20 cellular contexts compared by ENCODE assay signal in genomic region chr1:230368363-230368762, GRCh38. TPM values are rescaled to one million over a fixed set of nuclear protein-coding genes. Genes with fewer than 3 reads are reported as not detected.
"Had no signal": no experiment of that assay in that cellular context is flagged by ENCODE, and none has a peak within 500 bp of the region (broad histone marks: within the 10 kb centered on the region; RNA-seq: fewer than 3 reads in every experiment).

No MANE protein-coding gene starts in this region.

- H3K9me3 Mint-ChIP-seq: activated B cell treated with CpG ODN at 0.5 μM for 24 hours; activated CD4-positive, alpha-beta memory T cell treated with anti-CD3 and anti-CD28 coated beads for 36 hours; activated naive CD8-positive, alpha-beta T cell treated with anti-CD3 and anti-CD28 coated beads, Interleukin-2, amount 10 ng/mL, durations not matched to agents 7 days and 5 days; activated T-helper 17 cell treated with anti-CD3 and anti-CD28 coated beads, Interleukin-2, amount 50 U/mL, for 72 hours; central memory CD8-positive, alpha-beta T cell; memory B cell; naive B cell; stimulated activated naive B cell treated with anti-CD40 and anti-IgM and Interleukin-4, amounts not matched to agents 10 μg/mL and 1 μg/mL and 100 μg/mL, for 72 hours had no signal

- H3K36me3 ChIP-seq: esophagus muscularis mucosa, prostate gland, right lobe of liver, thoracic aorta, upper lobe of left lung had no signal

- H3K4me1 Mint-ChIP-seq: activated B cell treated with CpG ODN at 0.5 μM for 24 hours; activated naive CD8-positive, alpha-beta T cell treated with anti-CD3 and anti-CD28 coated beads, Interleukin-2, amount 10 ng/mL, durations not matched to agents 7 days and 5 days; activated T-helper 17 cell treated with anti-CD3 and anti-CD28 coated beads, Interleukin-2, amount 50 U/mL, for 72 hours; central memory CD8-positive, alpha-beta T cell; memory B cell; naive B cell; stimulated activated naive B cell treated with anti-CD40 and anti-IgM and Interleukin-4, amounts not matched to agents 10 μg/mL and 1 μg/mL and 100 μg/mL, for 72 hours had no signal

- H3K27ac Mint-ChIP-seq: activated B cell treated with CpG ODN at 0.5 μM for 24 hours; activated CD4-positive, alpha-beta memory T cell treated with anti-CD3 and anti-CD28 coated beads for 36 hours; activated naive CD8-positive, alpha-beta T cell treated with anti-CD3 and anti-CD28 coated beads, Interleukin-2, amount 10 ng/mL, durations not matched to agents 7 days and 5 days; activated T-helper 17 cell treated with anti-CD3 and anti-CD28 coated beads, Interleukin-2, amount 50 U/mL, for 72 hours; memory B cell; stimulated activated naive B cell treated with anti-CD40 and anti-IgM and Interleukin-4, amounts not matched to agents 10 μg/mL and 1 μg/mL and 100 μg/mL, for 72 hours had no signal

- H3K27ac ChIP-seq: body of pancreas, coronary artery, esophagus muscularis mucosa, prostate gland, right lobe of liver, thoracic aorta, upper lobe of left lung had no signal

- H3K36me3 Mint-ChIP-seq: activated CD4-positive, alpha-beta memory T cell treated with anti-CD3 and anti-CD28 coated beads for 36 hours; activated naive CD8-positive, alpha-beta T cell treated with anti-CD3 and anti-CD28 coated beads, Interleukin-2, amount 10 ng/mL, durations not matched to agents 7 days and 5 days; memory B cell; naive B cell; stimulated activated naive B cell treated with anti-CD40 and anti-IgM and Interleukin-4, amounts not matched to agents 10 μg/mL and 1 μg/mL and 100 μg/mL, for 72 hours had no signal

- H3K4me3 Mint-ChIP-seq: activated B cell treated with CpG ODN at 0.5 μM for 24 hours; activated CD4-positive, alpha-beta memory T cell treated with anti-CD3 and anti-CD28 coated beads for 36 hours; activated naive CD8-positive, alpha-beta T cell treated with anti-CD3 and anti-CD28 coated beads, Interleukin-2, amount 10 ng/mL, durations not matched to agents 7 days and 5 days; activated T-helper 17 cell treated with anti-CD3 and anti-CD28 coated beads, Interleukin-2, amount 50 U/mL, for 72 hours; central memory CD8-positive, alpha-beta T cell; memory B cell; naive B cell; stimulated activated naive B cell treated with anti-CD40 and anti-IgM and Interleukin-4, amounts not matched to agents 10 μg/mL and 1 μg/mL and 100 μg/mL, for 72 hours had no signal

- H3K4me3 ChIP-seq: body of pancreas, coronary artery, esophagus muscularis mucosa, mucosa of descending colon, prostate gland, right lobe of liver, thoracic aorta, upper lobe of left lung had no signal

- H3K4me1 ChIP-seq: body of pancreas, esophagus muscularis mucosa, prostate gland, upper lobe of left lung had no signal

- H3K9me3 ChIP-seq: body of pancreas, esophagus muscularis mucosa, mucosa of descending colon, prostate gland, right lobe of liver, thoracic aorta, upper lobe of left lung had no signal

- H3K27me3 ChIP-seq: body of pancreas, right lobe of liver, upper lobe of left lung had no signal

- ATAC-seq: activated T-helper 17 cell treated with anti-CD3 and anti-CD28 coated beads, Interleukin-2, amount 50 U/mL, for 72 hours; body of pancreas; left ventricle myocardium superior; mucosa of descending colon; right lobe of liver; stimulated activated naive B cell treated with anti-CD40 and anti-IgM and Interleukin-4, amounts not matched to agents 10 μg/mL and 1 μg/mL and 100 μg/mL, for 72 hours had no signal

- DNase-seq: activated B cell treated with CpG ODN at 0.5 μM for 24 hours; activated CD4-positive, alpha-beta memory T cell treated with anti-CD3 and anti-CD28 coated beads for 36 hours; activated CD4-positive, alpha-beta T cell treated with anti-CD3 and anti-CD28 coated beads for 4 hours; activated naive CD4-positive, alpha-beta T cell; activated naive CD8-positive, alpha-beta T cell treated with anti-CD3 and anti-CD28 coated beads, Interleukin-2, amount 10 ng/mL, durations not matched to agents 7 days and 5 days; left ventricle myocardium superior; naive B cell; right lobe of liver; stimulated activated naive B cell treated with anti-CD40 and anti-IgM and Interleukin-4, amounts not matched to agents 10 μg/mL and 1 μg/mL and 100 μg/mL, for 72 hours; upper lobe of left lung had no signal

RNA-seq across cellular contexts. Expression of gene PGBD5, which starts 57.8 kb away (rescaled TPM):
- total RNA-seq: activated B cell treated with CpG ODN at 0.5 μM for 24 hours; activated naive CD8-positive, alpha-beta T cell treated with anti-CD3 and anti-CD28 coated beads, Interleukin-2, amount 10 ng/mL, durations not matched to agents 7 days and 5 days; T-helper 2 cell treated with Interferon-gamma antibody and Interleukin-4, amounts not matched to agents 100 ng/mL and 5 ng/mL, for 36 hours had no signal
